In the genomic region with DNA sequence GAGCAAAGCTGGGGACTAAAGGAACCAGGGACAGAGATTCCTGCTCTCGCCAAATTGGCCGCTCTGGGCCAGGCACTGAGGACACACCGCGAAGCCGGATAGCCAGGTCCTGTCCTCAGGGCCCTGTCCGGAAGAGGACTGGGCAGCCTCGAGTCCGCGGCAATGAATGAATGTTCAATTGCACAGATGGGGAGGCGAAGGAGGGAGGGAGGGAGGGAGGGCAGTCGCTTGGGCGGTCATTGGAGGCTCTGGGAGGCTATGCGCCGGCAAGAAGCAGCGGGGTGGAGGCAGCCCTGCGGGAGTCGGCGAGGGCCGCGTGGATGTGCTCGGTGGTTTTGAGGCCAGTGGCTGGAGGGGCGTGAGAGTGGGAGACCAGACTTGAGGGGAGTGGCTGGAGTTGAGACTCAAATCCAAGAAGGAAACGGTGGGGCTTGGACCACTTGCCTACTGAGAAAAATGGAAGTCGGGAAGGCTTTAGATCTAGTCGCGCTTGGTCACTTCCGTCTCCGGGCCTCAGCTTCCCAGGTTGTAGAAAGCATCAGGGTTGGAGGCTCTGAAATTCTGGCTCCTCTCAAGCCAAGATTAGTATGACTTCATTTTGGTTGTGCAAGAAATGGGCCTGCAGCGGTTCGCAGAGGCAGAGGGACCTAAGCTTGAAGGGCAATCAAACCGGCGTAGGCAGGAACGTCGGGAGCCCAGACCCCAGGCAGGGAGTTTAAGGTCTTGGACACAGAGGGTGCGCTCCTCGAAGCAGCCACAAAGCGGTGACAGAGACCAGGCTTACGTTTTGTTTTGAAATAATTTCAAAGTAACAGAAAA, we compare ENCODE assay signal across 1 cellular context.
TF ChIP-seq lines count a peak whose summit lies in the region.

No MANE protein-coding gene starts in this region.

TF ChIP-seq in K562, 482 proteins besides CTCF, POLR2A, EP300 and RAD21 (continued from another document):
- 0 out of 2 replicates have a peak, but pooled peaks have one; percentile 0 for TF ChIP-seq FOXP4 (CRISPR knock-in tag; IDR thresholded peaks at IDR 0.05; ENCODE audit: borderline replicate concordance)
- TF ChIP-seq RBFOX2 (IDR thresholded peaks at IDR 0.05; ENCODE audit: low read depth, low read length), result peak; percentile 38; the same call in 1 of the 2 replicates
- no peak for TF ChIP-seq HDAC8 (tag; IDR thresholded peaks at IDR 0.05)
- no peak for TF ChIP-seq GATAD2B (IDR thresholded peaks at IDR 0.05; ENCODE audit: borderline replicate concordance)
- TF ChIP-seq SMC3 (conservative IDR thresholded peaks at IDR 0.05; ENCODE audit: insufficient read depth, low read depth, low read length), result peak; percentile 27; the same call in 1 of the 2 replicates
- peak in 1 of 2 experiments; percentile 75; a peak in 1 of 4 replicates for TF ChIP-seq MLLT1 (IDR thresholded peaks at IDR 0.05)
- TF ChIP-seq RBM25 (IDR thresholded peaks at IDR 0.05; ENCODE audit: low read depth, low read length, severe bottlenecking), result no peak
